Comparison of ENCODE assay signal across 8 cellular contexts in the genomic region with DNA sequence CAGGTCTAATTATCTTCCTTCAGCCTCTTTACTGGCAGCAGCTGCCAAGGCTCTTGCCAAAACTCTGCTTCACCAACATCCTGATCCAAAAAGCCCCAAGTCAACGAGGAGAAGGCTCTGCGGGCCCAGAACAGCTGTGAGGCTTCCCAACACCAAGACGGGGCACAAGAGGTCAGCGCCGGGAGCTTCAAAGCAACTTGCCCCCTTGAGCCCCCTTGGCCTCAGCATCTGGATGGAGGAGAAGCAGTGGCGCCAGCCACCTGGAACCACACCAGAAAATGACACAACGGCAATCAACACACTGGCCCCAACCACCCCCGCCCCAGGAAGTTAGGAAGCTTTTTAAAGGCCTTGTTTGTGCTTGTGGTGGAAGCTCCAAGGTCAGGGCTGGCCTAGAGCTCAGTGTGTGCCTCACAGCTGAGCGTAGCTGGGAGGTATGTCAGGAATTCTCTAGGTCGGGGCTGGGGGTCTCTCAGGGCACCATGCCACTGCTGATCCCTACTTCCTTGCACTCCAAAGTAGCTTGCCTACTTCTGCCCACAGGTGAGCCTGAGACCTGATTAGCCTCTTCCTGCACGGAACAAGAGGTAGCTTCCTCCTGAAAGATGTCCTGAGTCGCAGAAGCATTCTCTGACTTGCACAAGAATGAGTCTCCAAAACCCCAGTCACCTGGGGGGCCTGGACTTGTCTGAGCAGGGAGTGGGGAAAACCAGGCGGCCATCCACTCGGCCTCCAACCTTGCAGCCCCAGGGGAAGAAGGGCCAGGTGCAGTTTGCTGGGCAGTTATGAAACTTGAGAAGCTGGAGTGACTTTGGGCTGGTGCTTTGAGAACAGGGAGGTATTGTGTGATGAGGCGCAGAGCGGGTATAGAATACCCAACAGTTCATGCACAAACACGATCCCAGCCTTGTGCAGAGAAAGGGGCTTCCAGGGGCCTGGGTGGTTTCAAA. TPM values are rescaled to one million over a fixed set of nuclear protein-coding genes. Genes with fewer than 3 reads are reported as not detected.
DNase-seq lines count a peak whose midpoint lies in the region; ATAC-seq and TF ChIP-seq lines count a peak whose summit lies in the region.

No MANE protein-coding gene starts in this region.

- CTCF ChIA-PET in HEK293 (lab: Yijun Ruan, JAX) = interaction anchor here (0.6 to 25.5 kb wide), 15 partner anchors 8 to 287 kb away, joined by 3 to 567 read pairs (median 5); a partner anchor contains a TSS
- CTCF ChIA-PET in Panc1 (lab: Charles Lee) = interaction anchor here (0.6 to 0.7 kb wide), 2 partner anchors 56 to 293 kb away, joined by 4 to 8 read pairs; no protein-coding TSS in a partner anchor

- TF ChIP-seq CTCF in HEK293 (tag by site-specific recombination; IDR thresholded peaks at IDR 0.05) (no peak), Panc1 (IDR thresholded peaks at IDR 0.05) (no peak), gastrocnemius medialis (IDR thresholded peaks at IDR 0.05 in 4 of 5, conservative IDR thresholded peaks at IDR 0.05 in 1 of 5) (no peak)

- no peak for TF ChIP-seq POLR2A in gastrocnemius medialis (IDR thresholded peaks at IDR 0.05)

- H3K4me1 ChIP-seq in HEK293 (ENCODE audit: control insufficient read depth, insufficient read depth, low read length) (peaks cover 29% of the 10 kb centered on the region), Panc1 (ENCODE audit: control insufficient read depth, insufficient read depth, low read length) (peaks cover 36% of the 10 kb centered on the region), gastrocnemius medialis (peaks cover 34 to 48% of the 10 kb centered on the region in 2 donors)

- DNase-seq in Panc1 (ENCODE audit: low read depth, low spot score) (no peak), cardiac septum (ENCODE audit: low spot score) (peak; percentile 85), gastrocnemius medialis (peak in 1 of 2 donors; percentile 45), DMS53 treated with DMSO at 0.1 percent for 48 hours (lab: John Stamatoyannopoulos, UW; ENCODE audit: unreplicated experiment) (no peak)

- H3K9me3 ChIP-seq in HEK293 (ENCODE audit: control insufficient read depth, insufficient read depth, low read depth, low read length) (no peaks in the 10 kb centered on the region), Panc1 (ENCODE audit: control insufficient read depth, insufficient read depth, low read depth, low read length) (no peaks in the 10 kb centered on the region), gastrocnemius medialis (no peaks in the 10 kb centered on the region)

- intact Hi-C loops in Panc1 (cut with micrococcal nuclease; ENCODE audit: unreplicated experiment) = no loop called here
- intact Hi-C loops in cardiac septum (cut with DNase I) = loop anchor here (5.0 kb wide), 2 partner anchors 71 to 116 kb away; a partner anchor contains a TSS
- intact Hi-C loops in gastrocnemius medialis (cut with DNase I; ENCODE audit: low total_unique reads) = loop anchor here (2.0 kb wide), 1 partner anchor 19 kb away; no protein-coding TSS in a partner anchor

- POLR2A ChIA-PET in HEK293 (lab: Yijun Ruan, JAX) (interaction anchor here (0.5 to 4.5 kb wide), 11 partner anchors 10 to 259 kb away, joined by 3 to 30 read pairs (median 6); a partner anchor contains a TSS), Panc1 (lab: Charles Lee) (interaction anchor here (0.6 kb wide), 3 partner anchors 21 to 63 kb away, joined by 3 to 15 read pairs (median 4); no protein-coding TSS in a partner anchor)

- in situ Hi-C loops in Panc1 (cut with HindIII; ENCODE audit: low pct_unique_long_range_greater_than_20kb, low sequenced_read_pairs) = no loop called here
- in situ Hi-C loops in gastrocnemius medialis (cut with MboI; ENCODE audit: low sequenced_read_pairs in 4 of 4) = loop anchor here in 2 of 4 donors (5.0 to 10.0 kb wide), 4 partner anchors 113 to 286 kb away; a partner anchor contains a TSS

- 0 out of 2 replicates have a peak, but pooled peaks have one; percentile 14 for ATAC-seq in Panc1
- peak; percentile 9 to 31 for ATAC-seq in gastrocnemius medialis
- ATAC-seq in HG02840 (IDR thresholded peaks at IDR 0.05; ENCODE audit: low FRiP score, unreplicated experiment) = no peak
- no peak for ATAC-seq in HG02973 (IDR thresholded peaks at IDR 0.05; ENCODE audit: unreplicated experiment)
- no peak for ATAC-seq in HG03175 (IDR thresholded peaks at IDR 0.05; ENCODE audit: unreplicated experiment)

- H3K27me3 ChIP-seq in Panc1 (ENCODE audit: control insufficient read depth, insufficient read depth, low read length) = no peaks in the 10 kb centered on the region
- H3K27me3 ChIP-seq in gastrocnemius medialis = no peaks in the 10 kb centered on the region

- H3K36me3 ChIP-seq in HEK293 (ENCODE audit: control insufficient read depth in 2 of 2, insufficient read depth in 1 of 2, low read length in 2 of 2) (no peaks in the 10 kb centered on the region), Panc1 (ENCODE audit: control insufficient read depth, insufficient read depth, low read length) (no peaks in the 10 kb centered on the region), gastrocnemius medialis (no peaks in the 10 kb centered on the region)

- H3K27ac ChIP-seq in HEK293 (ENCODE audit: extremely low read depth, low read depth, low read length) (peak overlapping the region; percentile 29; the same call in 1 of the 2 replicates), Panc1 (ENCODE audit: low read length) (peak overlapping the region; percentile 25), gastrocnemius medialis (peak overlapping the region; percentile 64 to 84 (median 70))

- BruUV-seq in Panc1 (replicated peaks; lab: Mats Ljungman, UMichigan) = no TSS peak

- H3K4me3 ChIP-seq in HEK293 (ENCODE audit: low read depth, low read length) (no peak overlapping the region), Panc1 (ENCODE audit: low read depth in 2 of 2, low read length in 2 of 2) (no peak overlapping the region), gastrocnemius medialis (no peak overlapping the region)

TF ChIP-seq in HEK293, 187 proteins besides CTCF, POLR2A, EP300 and RAD21 (continues in another document):
- TF ChIP-seq ZNF792 (tag by site-specific recombination; IDR thresholded peaks at IDR 0.05) (no peak), ZNF776 (tag by site-specific recombination; IDR thresholded peaks at IDR 0.05; ENCODE audit: borderline replicate concordance) (no peak), ZFP69B (tag by site-specific recombination; IDR thresholded peaks at IDR 0.05) (0 out of 2 replicates have a peak, but pooled peaks have one; percentile 16), ZBTB48 (tag by site-specific recombination; IDR thresholded peaks at IDR 0.05) (no peak), OSR2 (tag by site-specific recombination; IDR thresholded peaks at IDR 0.05) (0 out of 2 replicates have a peak, but pooled peaks have one; percentile 11), ZSCAN16 (tag by site-specific recombination; IDR thresholded peaks at IDR 0.05) (0 out of 2 replicates have a peak, but pooled peaks have one; percentile 9), WT1 (tag by site-specific recombination; IDR thresholded peaks at IDR 0.05) (no peak), ZEB2 (tag by site-specific recombination; IDR thresholded peaks at IDR 0.05) (no peak), ZSCAN30 (tag by site-specific recombination; IDR thresholded peaks at IDR 0.05) (no peak), KLF1 (tag by site-specific recombination; IDR thresholded peaks at IDR 0.05) (no peak), GLIS1 (tag by site-specific recombination; IDR thresholded peaks at IDR 0.05) (peak; percentile 80), RBAK (tag by site-specific recombination; IDR thresholded peaks at IDR 0.05) (no peak), ZNF211 (tag by site-specific recombination; IDR thresholded peaks at IDR 0.05; ENCODE audit: low read depth) (no peak), KLF7 (tag by site-specific recombination; IDR thresholded peaks at IDR 0.05; ENCODE audit: borderline replicate concordance) (no peak), KLF8 (tag by site-specific recombination; IDR thresholded peaks at IDR 0.05) (no peak), ZNF10 (tag by site-specific recombination; IDR thresholded peaks at IDR 0.05) (no peak), ZNF549 (tag by site-specific recombination; IDR thresholded peaks at IDR 0.05) (no peak), ZSCAN23 (tag by site-specific recombination; IDR thresholded peaks at IDR 0.05) (no peak), ZNF311 (tag by site-specific recombination; IDR thresholded peaks at IDR 0.05; ENCODE audit: borderline replicate concordance) (no peak), ZFP3 (tag by site-specific recombination; IDR thresholded peaks at IDR 0.05; ENCODE audit: low read depth) (no peak), ZNF585B (tag by site-specific recombination; IDR thresholded peaks at IDR 0.05) (no peak), ZNF791 (tag by site-specific recombination; IDR thresholded peaks at IDR 0.05) (no peak), ZIC2 (tag by site-specific recombination; IDR thresholded peaks at IDR 0.05) (peak; percentile 47; the same call in 1 of the 2 replicates)
- TF ChIP-seq, protein P1, sequence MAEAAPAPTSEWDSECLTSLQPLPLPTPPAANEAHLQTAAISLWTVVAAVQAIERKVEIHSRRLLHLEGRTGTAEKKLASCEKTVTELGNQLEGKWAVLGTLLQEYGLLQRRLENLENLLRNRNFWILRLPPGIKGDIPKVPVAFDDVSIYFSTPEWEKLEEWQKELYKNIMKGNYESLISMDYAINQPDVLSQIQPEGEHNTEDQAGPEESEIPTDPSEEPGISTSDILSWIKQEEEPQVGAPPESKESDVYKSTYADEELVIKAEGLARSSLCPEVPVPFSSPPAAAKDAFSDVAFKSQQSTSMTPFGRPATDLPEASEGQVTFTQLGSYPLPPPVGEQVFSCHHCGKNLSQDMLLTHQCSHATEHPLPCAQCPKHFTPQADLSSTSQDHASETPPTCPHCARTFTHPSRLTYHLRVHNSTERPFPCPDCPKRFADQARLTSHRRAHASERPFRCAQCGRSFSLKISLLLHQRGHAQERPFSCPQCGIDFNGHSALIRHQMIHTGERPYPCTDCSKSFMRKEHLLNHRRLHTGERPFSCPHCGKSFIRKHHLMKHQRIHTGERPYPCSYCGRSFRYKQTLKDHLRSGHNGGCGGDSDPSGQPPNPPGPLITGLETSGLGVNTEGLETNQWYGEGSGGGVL (tag by site-specific recombination; IDR thresholded peaks at IDR 0.05) = no peak

RNA-seq across cellular contexts. Expression of a gene that starts 9.8 kb away (rescaled TPM):
- total RNA-seq in Panc1 (2021; ENCODE audit: unreplicated experiment) (282 TPM), cardiac septum (182 TPM), gastrocnemius medialis (100 to 1,000 TPM; 182 to 207 (median 198) TPM)
- 264 TPM for polyA plus RNA-seq in Panc1 (2012; ENCODE audit: insufficient read length)

RNA-seq across cellular contexts. Expression of a gene that starts 42.1 kb away (rescaled TPM):
- total RNA-seq in Panc1 (2021; ENCODE audit: unreplicated experiment) = 76.4 TPM
- polyA plus RNA-seq in Panc1 (2012; ENCODE audit: insufficient read length) = 79.0 TPM
- total RNA-seq in cardiac septum = 39.2 TPM
- total RNA-seq in gastrocnemius medialis = 100 to 1,000 TPM in 2 of 4 donors, 10 to 100 TPM in 2; 65.7 to 155 (median 108) TPM

Comparison
In these comparisons a context has a peak if more than half of its experiments do, and no peak if none do; other contexts are left out.
1. ATAC-seq: peak in Panc1 (single experiment) and gastrocnemius medialis (2 of 2); none in HG02840 (single experiment), HG02973 (single experiment) and HG03175 (single experiment).
2. Peak in every context shown above with its lines, with median percentiles within 50 percentile points of each other: H3K27ac ChIP-seq.